17 cellular contexts compared by ENCODE assay signal in the genomic region with DNA sequence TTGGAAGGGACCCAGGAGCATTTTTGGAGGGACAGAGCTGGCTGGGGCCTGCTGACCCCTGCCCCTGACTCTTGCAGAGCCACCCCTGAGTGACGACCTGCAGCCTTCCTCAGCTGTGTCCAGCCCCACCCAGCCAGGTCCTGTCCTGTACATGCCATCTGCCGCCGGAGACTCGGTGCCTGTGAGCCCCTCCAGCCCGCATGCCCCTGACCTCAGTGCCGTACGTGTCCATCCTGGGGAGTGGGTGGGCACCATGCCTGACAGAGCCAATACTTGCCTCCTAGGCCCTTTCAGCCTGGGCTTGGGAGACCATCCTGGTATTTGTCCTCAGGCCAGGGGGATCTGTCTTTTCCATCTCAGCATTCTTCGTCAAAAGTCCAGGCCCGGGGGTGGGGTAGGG.
"Had no signal": no experiment of that assay in that cellular context is flagged by ENCODE, and none has a peak within 500 bp of the region (broad histone marks: within the 10 kb centered on the region; RNA-seq: fewer than 3 reads in every experiment).

No MANE protein-coding gene starts in this region.

- FAIRE-seq: islet of Langerhans had no signal

- H3K9me3 ChIP-seq: breast epithelium, heart left ventricle, sigmoid colon, thoracic aorta had no signal

- H3K4me3 ChIP-seq: breast epithelium, heart left ventricle, sigmoid colon, smooth muscle cell, thoracic aorta had no signal

- H3K27ac ChIP-seq: breast epithelium, heart left ventricle, sigmoid colon, thoracic aorta had no signal

- ATAC-seq: activated CD4-positive, CD25-positive, alpha-beta regulatory T cell treated with anti-CD3 and anti-CD28 coated beads, Interleukin-2, amount 50 U/mL, for 24 hours; activated T-helper 17 cell treated with anti-CD3 and anti-CD28 coated beads, Interleukin-2, amount 50 U/mL, for 72 hours; heart left ventricle; left lobe of liver; naive thymus-derived CD4-positive, alpha-beta T cell had no signal

- H3K4me1 ChIP-seq: breast epithelium, heart left ventricle, sigmoid colon had no signal

- DNase-seq: activated CD4-positive, alpha-beta memory T cell treated with anti-CD3 and anti-CD28 coated beads, Interleukin-2, amount 10 ng/mL, durations not matched to agents 7 days and 5 days; activated CD4-positive, alpha-beta T cell treated with anti-CD3 and anti-CD28 coated beads, Interleukin-2, amount 10 ng/mL, durations not matched to agents 24 days and 14 days; activated naive CD8-positive, alpha-beta T cell treated with anti-CD3 and anti-CD28 coated beads for 36 hours; amniotic stem cell; cortex of kidney; naive thymus-derived CD4-positive, alpha-beta T cell; sigmoid colon; stimulated activated CD4-positive, alpha-beta T cell treated with anti-CD3 and anti-CD28 coated beads, Interleukin-15, amount 100 ng/mL, for 24 hours; stimulated activated naive CD4-positive, alpha-beta T cell treated with Interleukin-2 at 50 U/mL for 16 hours had no signal
